10 cellular contexts compared by ENCODE assay signal in genomic region chr16:75801307-75801706, GRCh38.
DNase-seq lines count a peak whose midpoint lies in the region; ATAC-seq, FAIRE-seq and TF ChIP-seq lines count a peak whose summit lies in the region.
"Had no signal": no experiment of that assay in that cellular context is flagged by ENCODE, and none has a peak within 500 bp of the region (broad histone marks: within the 10 kb centered on the region; RNA-seq: fewer than 3 reads in every experiment).

No MANE protein-coding gene starts in this region.

- no peak overlapping the region for H2AFZ ChIP-seq in HepG2 (ENCODE audit: low read length)

- ATAC-seq in HepG2 (no peak), right lobe of liver (no peak), HG02852 (IDR thresholded peaks at IDR 0.05; ENCODE audit: unreplicated experiment) (no peak)

- H3K79me2 ChIP-seq in HepG2 (ENCODE audit: insufficient read depth, low read length) = no peaks in the 10 kb centered on the region

- H3K27ac ChIP-seq in HepG2 (ENCODE audit: extremely low read length, insufficient read depth, low read length) (no peak overlapping the region), right lobe of liver (no peak overlapping the region)

- no TSS peak for BruUV-seq in HepG2 (replicated peaks; lab: Mats Ljungman, UMichigan)

- H3K27me3 ChIP-seq in HepG2 (ENCODE audit: control insufficient read depth in 1 of 2, insufficient read depth in 2 of 2, low read length in 2 of 2) = peaks cover 0 to 6% of the 10 kb centered on the region in 2 experiments; a peak in 3 of 5 replicates
- no peaks in the 10 kb centered on the region for H3K27me3 ChIP-seq in right lobe of liver

- H3K36me3 ChIP-seq in HepG2 (replicated peaks in 1 of 2; ENCODE audit: control insufficient read depth in 1 of 2, insufficient read depth in 2 of 2, low read length in 2 of 2) (no peaks in the 10 kb centered on the region), right lobe of liver (no peaks in the 10 kb centered on the region)

- POLR2A ChIA-PET in HepG2 (lab: Yijun Ruan, JAX) = no interaction called here

- CTCF ChIA-PET in HepG2 (lab: Yijun Ruan, JAX; ENCODE audit: low intra/inter-chr PET ratio, low total read pairs) = interaction anchor here (1.2 kb wide), 1 partner anchor 1370 kb away, joined by 3 read pairs; no protein-coding TSS in a partner anchor

- H3K27ac Mint-ChIP-seq in type B pancreatic cell = no peak overlapping the region
- H3K27ac Mint-ChIP-seq: activated naive CD4-positive, alpha-beta T cell treated with anti-CD3 and anti-CD28 coated beads, Interleukin-2, amount 10 ng/mL, durations not matched to agents 7 days and 5 days had no signal

- in situ Hi-C loops in HepG2 (cut with HindIII; ENCODE audit: extremely low pct_ligation_motif_present, low pct_unique_long_range_greater_than_20kb) = no loop called here

- TF ChIP-seq EP300 in HepG2 (IDR thresholded peaks at IDR 0.05; ENCODE audit: low read depth in 2 of 2, low read length in 2 of 2) (no peak), HepG2 (CRISPR knock-in tag; IDR thresholded peaks at IDR 0.05; ENCODE audit: borderline replicate concordance) (no peak)

- DNase-seq in HepG2 (ENCODE audit: low spot score) = no peak
- no peak for DNase-seq in right lobe of liver
- DNase-seq in RKO (ENCODE audit: low spot score) = peak; percentile 2
- DNase-seq in frontal cortex (ENCODE audit: low spot score in 2 of 2) = no peak
- DNase-seq in type B pancreatic cell (ENCODE audit: extremely low spot score, unreplicated experiment) = no peak
- DNase-seq in stimulated activated CD4-positive, alpha-beta T cell treated with anti-CD3 and anti-CD28 coated beads, Interleukin-12 subunit alpha, Interleukin-12 subunit beta, amount 100 ng/mL, for 4 hours = no peak
- no peak for DNase-seq in NCI-H526 treated with DMSO at 0.1 percent for 48 hours (lab: John Stamatoyannopoulos, UW)
- DNase-seq: activated naive CD4-positive, alpha-beta T cell treated with anti-CD3 and anti-CD28 coated beads, Interleukin-2, amount 10 ng/mL, durations not matched to agents 7 days and 5 days; NCI-H1436 had no signal

- H3K4me1 Mint-ChIP-seq in type B pancreatic cell (ENCODE audit: unreplicated experiment) = no peaks in the 10 kb centered on the region
- H3K4me1 Mint-ChIP-seq: activated naive CD4-positive, alpha-beta T cell treated with anti-CD3 and anti-CD28 coated beads, Interleukin-2, amount 10 ng/mL, durations not matched to agents 7 days and 5 days had no signal

- H3K27me3 Mint-ChIP-seq in type B pancreatic cell = no peaks in the 10 kb centered on the region

- no peaks in the 10 kb centered on the region for H3K36me3 Mint-ChIP-seq in type B pancreatic cell
- H3K36me3 Mint-ChIP-seq: activated naive CD4-positive, alpha-beta T cell treated with anti-CD3 and anti-CD28 coated beads, Interleukin-2, amount 10 ng/mL, durations not matched to agents 7 days and 5 days had no signal

- no peaks in the 10 kb centered on the region for H3K9me3 Mint-ChIP-seq in type B pancreatic cell
- H3K9me3 Mint-ChIP-seq: activated naive CD4-positive, alpha-beta T cell treated with anti-CD3 and anti-CD28 coated beads, Interleukin-2, amount 10 ng/mL, durations not matched to agents 7 days and 5 days had no signal

- no peaks in the 10 kb centered on the region for H4K20me1 ChIP-seq in HepG2 (ENCODE audit: insufficient read depth, low read length)

- H3K9me3 ChIP-seq in HepG2 (ENCODE audit: low read length) = no peaks in the 10 kb centered on the region
- H3K9me3 ChIP-seq in right lobe of liver = no peaks in the 10 kb centered on the region

- H3K4me3 ChIP-seq in HepG2 (replicated peaks in 1 of 3; ENCODE audit: insufficient read depth in 1 of 3, low read depth in 2 of 3, low read length in 3 of 3) (no peak overlapping the region), right lobe of liver (no peak overlapping the region)

- no peak for TF ChIP-seq RAD21 in HepG2 (CRISPR knock-in tag; IDR thresholded peaks at IDR 0.05)

- H3K9ac ChIP-seq in HepG2 (ENCODE audit: insufficient read depth, low read depth, low read length) = no peak overlapping the region

- H3K4me1 ChIP-seq in HepG2 (ENCODE audit: insufficient read depth, low read length) (no peaks in the 10 kb centered on the region), right lobe of liver (no peaks in the 10 kb centered on the region)

- no peak overlapping the region for H3K4me3 Mint-ChIP-seq in type B pancreatic cell
- H3K4me3 Mint-ChIP-seq: activated naive CD4-positive, alpha-beta T cell treated with anti-CD3 and anti-CD28 coated beads, Interleukin-2, amount 10 ng/mL, durations not matched to agents 7 days and 5 days had no signal

- TF ChIP-seq CTCF in HepG2 (CRISPR knock-in tag; IDR thresholded peaks at IDR 0.05) (peak; percentile 27; the same call in 1 of the 2 replicates), right lobe of liver (IDR thresholded peaks at IDR 0.05) (no peak), type B pancreatic cell (conservative IDR thresholded peaks at IDR 0.05) (peak; percentile 64)

- under 1% methylated on average over 3 of the region's 3 CpGs for WGBS in HepG2 (ENCODE audit: low lambda C conversion rate)
- WGBS in right lobe of liver (ENCODE audit: insufficient coverage, low coverage, low lambda C conversion rate, missing lambda C conversion rate) = 13% methylated on average over 3 of the region's 3 CpGs

- H3K4me2 ChIP-seq in HepG2 (ENCODE audit: low read depth, low read length) = no peak overlapping the region

- intact Hi-C loops in HepG2 (cut with micrococcal nuclease; ENCODE audit: unreplicated experiment) (loop anchor here (5.0 kb wide), 1 partner anchor 851 kb away; no protein-coding TSS in a partner anchor), right lobe of liver (cut with DNase I) (no loop called here)

- no peak for FAIRE-seq in HepG2 (lab: Jason Lieb, UNC)
- peak; percentile 86 for FAIRE-seq in frontal cortex (lab: Jason Lieb, UNC)

- TF ChIP-seq POLR2A in HepG2 (IDR thresholded peaks at IDR 0.05; ENCODE audit: insufficient read depth in 1 of 2, low read depth in 2 of 2, low read length in 2 of 2) (no peak), right lobe of liver (IDR thresholded peaks at IDR 0.05) (no peak)

TF ChIP-seq in HepG2, 621 proteins besides CTCF, POLR2A, EP300 and RAD21:
- TF ChIP-seq, protein P1, sequence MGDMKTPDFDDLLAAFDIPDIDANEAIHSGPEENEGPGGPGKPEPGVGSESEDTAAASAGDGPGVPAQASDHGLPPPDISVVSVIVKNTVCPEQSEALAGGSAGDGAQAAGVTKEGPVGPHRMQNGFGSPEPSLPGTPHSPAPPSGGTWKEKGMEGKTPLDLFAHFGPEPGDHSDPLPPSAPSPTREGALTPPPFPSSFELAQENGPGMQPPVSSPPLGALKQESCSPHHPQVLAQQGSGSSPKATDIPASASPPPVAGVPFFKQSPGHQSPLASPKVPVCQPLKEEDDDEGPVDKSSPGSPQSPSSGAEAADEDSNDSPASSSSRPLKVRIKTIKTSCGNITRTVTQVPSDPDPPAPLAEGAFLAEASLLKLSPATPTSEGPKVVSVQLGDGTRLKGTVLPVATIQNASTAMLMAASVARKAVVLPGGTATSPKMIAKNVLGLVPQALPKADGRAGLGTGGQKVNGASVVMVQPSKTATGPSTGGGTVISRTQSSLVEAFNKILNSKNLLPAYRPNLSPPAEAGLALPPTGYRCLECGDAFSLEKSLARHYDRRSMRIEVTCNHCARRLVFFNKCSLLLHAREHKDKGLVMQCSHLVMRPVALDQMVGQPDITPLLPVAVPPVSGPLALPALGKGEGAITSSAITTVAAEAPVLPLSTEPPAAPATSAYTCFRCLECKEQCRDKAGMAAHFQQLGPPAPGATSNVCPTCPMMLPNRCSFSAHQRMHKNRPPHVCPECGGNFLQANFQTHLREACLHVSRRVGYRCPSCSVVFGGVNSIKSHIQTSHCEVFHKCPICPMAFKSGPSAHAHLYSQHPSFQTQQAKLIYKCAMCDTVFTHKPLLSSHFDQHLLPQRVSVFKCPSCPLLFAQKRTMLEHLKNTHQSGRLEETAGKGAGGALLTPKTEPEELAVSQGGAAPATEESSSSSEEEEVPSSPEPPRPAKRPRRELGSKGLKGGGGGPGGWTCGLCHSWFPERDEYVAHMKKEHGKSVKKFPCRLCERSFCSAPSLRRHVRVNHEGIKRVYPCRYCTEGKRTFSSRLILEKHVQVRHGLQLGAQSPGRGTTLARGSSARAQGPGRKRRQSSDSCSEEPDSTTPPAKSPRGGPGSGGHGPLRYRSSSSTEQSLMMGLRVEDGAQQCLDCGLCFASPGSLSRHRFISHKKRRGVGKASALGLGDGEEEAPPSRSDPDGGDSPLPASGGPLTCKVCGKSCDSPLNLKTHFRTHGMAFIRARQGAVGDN (CRISPR knock-in tag; IDR thresholded peaks at IDR 0.05) = no peak
- TF ChIP-seq, protein P2, sequence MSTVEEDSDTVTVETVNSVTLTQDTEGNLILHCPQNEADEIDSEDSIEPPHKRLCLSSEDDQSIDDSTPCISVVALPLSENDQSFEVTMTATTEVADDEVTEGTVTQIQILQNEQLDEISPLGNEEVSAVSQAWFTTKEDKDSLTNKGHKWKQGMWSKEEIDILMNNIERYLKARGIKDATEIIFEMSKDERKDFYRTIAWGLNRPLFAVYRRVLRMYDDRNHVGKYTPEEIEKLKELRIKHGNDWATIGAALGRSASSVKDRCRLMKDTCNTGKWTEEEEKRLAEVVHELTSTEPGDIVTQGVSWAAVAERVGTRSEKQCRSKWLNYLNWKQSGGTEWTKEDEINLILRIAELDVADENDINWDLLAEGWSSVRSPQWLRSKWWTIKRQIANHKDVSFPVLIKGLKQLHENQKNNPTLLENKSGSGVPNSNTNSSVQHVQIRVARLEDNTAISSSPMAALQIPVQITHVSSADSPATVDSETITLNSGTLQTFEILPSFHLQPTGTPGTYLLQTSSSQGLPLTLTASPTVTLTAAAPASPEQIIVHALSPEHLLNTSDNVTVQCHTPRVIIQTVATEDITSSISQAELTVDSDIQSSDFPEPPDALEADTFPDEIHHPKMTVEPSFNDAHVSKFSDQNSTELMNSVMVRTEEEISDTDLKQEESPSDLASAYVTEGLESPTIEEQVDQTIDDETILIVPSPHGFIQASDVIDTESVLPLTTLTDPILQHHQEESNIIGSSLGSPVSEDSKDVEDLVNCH (CRISPR knock-in tag; IDR thresholded peaks at IDR 0.05) = no peak
- no peak for TF ChIP-seq TCF7 (IDR thresholded peaks at IDR 0.05; ENCODE audit: low read depth)
- peak; percentile 56 for TF ChIP-seq STAG1 (CRISPR knock-in tag; IDR thresholded peaks at IDR 0.05)
- no peak for TF ChIP-seq ZNF713 (CRISPR knock-in tag; IDR thresholded peaks at IDR 0.05)
- TF ChIP-seq ZFP36L1 (CRISPR knock-in tag; IDR thresholded peaks at IDR 0.05) = no peak

Comparison
In these comparisons a context has a peak if more than half of its experiments do, and no peak if none do; other contexts are left out.
1. CTCF ChIP-seq: peak in HepG2 (single experiment) and type B pancreatic cell (single experiment); none in right lobe of liver (0 of 4).